In genomic region chr11:574031-574565, GRCh38 we compare ENCODE assay signal across 6 cellular contexts. TPM values are rescaled to one million over a fixed set of nuclear protein-coding genes. Genes with fewer than 3 reads are reported as not detected.
DNase-seq lines count a peak whose midpoint lies in the region; ATAC-seq and TF ChIP-seq lines count a peak whose summit lies in the region.
"Not testable (repeated sequence)": the region's sequence is repeated elsewhere in the genome, so short reads cannot be mapped to it uniquely, and the experiment has no call there.

No MANE protein-coding gene starts in this region.

- H3K4me1 Mint-ChIP-seq in CD8-positive, alpha-beta T cell (ENCODE audit: low read depth) = peaks cover 43% of the 10 kb centered on the region
- peaks cover 29% of the 10 kb centered on the region for H3K4me1 Mint-ChIP-seq in activated CD8-positive, alpha-beta T cell treated with anti-CD3 and anti-CD28 coated beads for 36 hours (ENCODE audit: low read depth)

- not testable (repeated sequence) for DNase-seq in CD8-positive, alpha-beta T cell; activated CD8-positive, alpha-beta T cell treated with anti-CD3 and anti-CD28 coated beads for 36 hours; skeletal muscle cell (ENCODE audit: low read depth)
- DNase-seq in NCI-H345 (lab: John Stamatoyannopoulos, UW) (peak; percentile 24), kidney tubule cell (ENCODE audit: low spot score) (peak; percentile 21)
- peak; percentile 48 for DNase-seq in central memory CD4-positive, alpha-beta T cell

- not testable (repeated sequence) for ATAC-seq in CD8-positive, alpha-beta T cell; activated CD8-positive, alpha-beta T cell treated with anti-CD3 and anti-CD28 coated beads for 36 hours

- POLR2A ChIA-PET in CD8-positive, alpha-beta T cell (lab: Charles Lee); activated CD8-positive, alpha-beta T cell treated with anti-CD3 and anti-CD28 coated beads for 36 hours (lab: Charles Lee): not testable (repeated sequence)

- peak overlapping the region; percentile 86 for H3K4me3 Mint-ChIP-seq in CD8-positive, alpha-beta T cell
- H3K4me3 Mint-ChIP-seq in activated CD8-positive, alpha-beta T cell treated with anti-CD3 and anti-CD28 coated beads for 36 hours = peak overlapping the region; percentile 87

- peaks cover 40% of the 10 kb centered on the region for H3K4me1 ChIP-seq in CD8-positive, alpha-beta T cell (ENCODE audit: insufficient read depth, low read length)

- not testable (repeated sequence) for TF ChIP-seq CTCF in CD8-positive, alpha-beta T cell (IDR thresholded peaks at IDR 0.05); activated CD8-positive, alpha-beta T cell treated with anti-CD3 and anti-CD28 coated beads for 36 hours (IDR thresholded peaks at IDR 0.05)

- H3K27ac ChIP-seq in CD8-positive, alpha-beta T cell (ENCODE audit: low read depth, low read length) = not testable (repeated sequence)

- intact Hi-C loops in CD8-positive, alpha-beta T cell (cut with DNase I, micrococcal nuclease); activated CD8-positive, alpha-beta T cell treated with anti-CD3 and anti-CD28 coated beads for 36 hours (cut with micrococcal nuclease): not testable (repeated sequence)

- CTCF ChIA-PET in CD8-positive, alpha-beta T cell (lab: Charles Lee); activated CD8-positive, alpha-beta T cell treated with anti-CD3 and anti-CD28 coated beads for 36 hours (lab: Charles Lee): not testable (repeated sequence)

- not testable (repeated sequence) for H3K36me3 Mint-ChIP-seq in CD8-positive, alpha-beta T cell
- peaks cover 19% of the 10 kb centered on the region for H3K36me3 Mint-ChIP-seq in activated CD8-positive, alpha-beta T cell treated with anti-CD3 and anti-CD28 coated beads for 36 hours (ENCODE audit: low read depth)

- H3K27ac Mint-ChIP-seq in CD8-positive, alpha-beta T cell; activated CD8-positive, alpha-beta T cell treated with anti-CD3 and anti-CD28 coated beads for 36 hours: not testable (repeated sequence)

- not testable (repeated sequence) for H3K9me3 Mint-ChIP-seq in CD8-positive, alpha-beta T cell; activated CD8-positive, alpha-beta T cell treated with anti-CD3 and anti-CD28 coated beads for 36 hours

- not testable (repeated sequence) for H3K4me3 ChIP-seq in CD8-positive, alpha-beta T cell (ENCODE audit: low read depth, low read length)
- H3K4me3 ChIP-seq in skeletal muscle cell (ENCODE audit: low read depth, low read length) = peak overlapping the region; percentile 73

- H3K9me3 ChIP-seq in CD8-positive, alpha-beta T cell (ENCODE audit: low read length) = not testable (repeated sequence)

- H3K27me3 Mint-ChIP-seq in CD8-positive, alpha-beta T cell (ENCODE audit: low read depth) = not testable (repeated sequence)
- peaks cover 11% of the 10 kb centered on the region for H3K27me3 Mint-ChIP-seq in activated CD8-positive, alpha-beta T cell treated with anti-CD3 and anti-CD28 coated beads for 36 hours

- not testable (repeated sequence) for H3K27me3 ChIP-seq in CD8-positive, alpha-beta T cell (ENCODE audit: insufficient read depth, low read length)

- H3K36me3 ChIP-seq in CD8-positive, alpha-beta T cell (ENCODE audit: insufficient read depth, low read length) = not testable (repeated sequence)

RNA-seq across cellular contexts. Expression of gene PHRF1, which starts 2.2 kb away (rescaled TPM):
- total RNA-seq in CD8-positive, alpha-beta T cell = 10 to 100 TPM; 43.2 to 44.9 TPM
- total RNA-seq in activated CD8-positive, alpha-beta T cell treated with anti-CD3 and anti-CD28 coated beads for 36 hours = 10 to 100 TPM; 43.1 to 44.5 TPM

RNA-seq across cellular contexts. Expression of gene RASSF7, which starts 13.3 kb away (rescaled TPM):
- total RNA-seq in CD8-positive, alpha-beta T cell = 10 to 100 TPM; 11.8 to 15.3 TPM
- total RNA-seq in activated CD8-positive, alpha-beta T cell treated with anti-CD3 and anti-CD28 coated beads for 36 hours = 10 to 100 TPM; 16.8 to 17.3 TPM

RNA-seq across cellular contexts. Expression of gene LMNTD2, which starts 13.6 kb away (rescaled TPM):
- 1 to 10 TPM; 4.2 to 5.6 TPM for total RNA-seq in CD8-positive, alpha-beta T cell
- 1 to 10 TPM in 1 of 2 experiments, under 1 TPM in 1; 0.88 to 1.3 TPM for total RNA-seq in activated CD8-positive, alpha-beta T cell treated with anti-CD3 and anti-CD28 coated beads for 36 hours

RNA-seq across cellular contexts. Expression of gene LRRC56, which starts 36.8 kb away (rescaled TPM):
- total RNA-seq in CD8-positive, alpha-beta T cell = 1 to 10 TPM; 3.2 TPM
- total RNA-seq in activated CD8-positive, alpha-beta T cell treated with anti-CD3 and anti-CD28 coated beads for 36 hours = under 1 TPM; 0.67 to 0.99 TPM

RNA-seq across cellular contexts. Expression of gene HRAS, which starts 38.7 kb away (rescaled TPM):
- 10 to 100 TPM; 25.2 to 25.5 TPM for total RNA-seq in CD8-positive, alpha-beta T cell
- 10 to 100 TPM; 30.4 to 34.6 TPM for total RNA-seq in activated CD8-positive, alpha-beta T cell treated with anti-CD3 and anti-CD28 coated beads for 36 hours
